ENCODE assay signal across 33 cellular contexts in genomic region chr16:5907544-5907943, GRCh38.
"Had no signal": no experiment of that assay in that cellular context is flagged by ENCODE, and none has a peak within 500 bp of the region (broad histone marks: within the 10 kb centered on the region; RNA-seq: fewer than 3 reads in every experiment).

No MANE protein-coding gene starts in this region.

- ATAC-seq: activated naive CD4-positive, alpha-beta T cell treated with anti-CD3 and anti-CD28 coated beads, Interleukin-2, amount 50 U/mL, for 72 hours; activated naive CD8-positive, alpha-beta T cell treated with anti-CD3 and anti-CD28 coated beads, Interleukin-2, amount 50 U/mL, for 24 hours; activated T-cell treated with anti-CD3 and anti-CD28 coated beads, Interleukin-2, amount 50 U/mL, for 4 hours; activated T-cell treated with anti-CD3 and anti-CD28 coated beads, Interleukin-2, amount 50 U/mL, for 72 hours; activated T-helper 17 cell treated with anti-CD3 and anti-CD28 coated beads, Interleukin-2, amount 50 U/mL, for 72 hours; body of pancreas had no signal

- H3K4me1 ChIP-seq: adrenal gland, ascending aorta, body of pancreas, breast epithelium had no signal

- DNase-seq: activated effector memory CD4-positive, alpha-beta T cell treated with anti-CD3 and anti-CD28 coated beads, Interleukin-2, amount 50 U/mL, for 16 hours; activated effector memory CD4-positive, alpha-beta T cell treated with Interleukin-2 at 50 U/mL for 16 hours; activated gamma-delta T cell; activated gamma-delta T cell treated with Interleukin-2 at 50 U/mL for 16 hours; activated naive CD4-positive, alpha-beta T cell; activated naive CD4-positive, alpha-beta T cell treated with anti-CD3 and anti-CD28 coated beads for 36 hours; activated naive CD4-positive, alpha-beta T cell treated with anti-CD3 and anti-CD28 coated beads, Interleukin-2, amount 10 ng/mL, durations not matched to agents 7 days and 5 days; activated naive CD4-positive, alpha-beta T cell treated with anti-CD3 and anti-CD28 coated beads, Interleukin-2, amount 50 U/mL, for 16 hours; activated naive CD4-positive, alpha-beta T cell treated with Interleukin-2 at 50 U/mL for 16 hours; activated naive CD8-positive, alpha-beta T cell treated with anti-CD3 and anti-CD28 coated beads for 36 hours; activated naive CD8-positive, alpha-beta T cell treated with anti-CD3 and anti-CD28 coated beads, Interleukin-2, amount 10 ng/mL, durations not matched to agents 7 days and 5 days; activated naive CD8-positive, alpha-beta T cell treated with anti-CD3 and anti-CD28 coated beads, Interleukin-2, amount 50 U/mL, for 24 hours; activated T-cell treated with anti-CD3 and anti-CD28 coated beads, Interleukin-2, amount 50 U/mL, for 24 hours; activated T-cell treated with anti-CD3 and anti-CD28 coated beads, Interleukin-2, amount 50 U/mL, for 4 hours; activated T-cell treated with anti-CD3 and anti-CD28 coated beads, Interleukin-2, amount 50 U/mL, for 48 hours; activated T-cell treated with anti-CD3 and anti-CD28 coated beads, Interleukin-2, amount 50 U/mL, for 72 hours; adrenal gland; amniotic stem cell; amygdala; anterior cingulate cortex; aorta; body of pancreas; brain microvascular endothelial cell; caudate nucleus; central memory CD4-positive, alpha-beta T cell; cerebellar nuclear complex had no signal

- H3K9me3 ChIP-seq: adrenal gland, ascending aorta, body of pancreas had no signal

- H3K27me3 ChIP-seq: adrenal gland, ascending aorta, body of pancreas, brain microvascular endothelial cell, breast epithelium, cardiac muscle cell had no signal

- H3K36me3 ChIP-seq: adrenal gland, ascending aorta, brain microvascular endothelial cell, breast epithelium, cardiac muscle cell had no signal

- FAIRE-seq: astrocyte, bronchial epithelial cell had no signal

- H3K27ac ChIP-seq: adrenal gland, ascending aorta, body of pancreas, brain microvascular endothelial cell, breast epithelium, cardiac muscle cell had no signal

- H3K4me3 ChIP-seq: adrenal gland, ascending aorta, body of pancreas, breast epithelium, cardiac muscle cell had no signal
